In the genomic region with DNA sequence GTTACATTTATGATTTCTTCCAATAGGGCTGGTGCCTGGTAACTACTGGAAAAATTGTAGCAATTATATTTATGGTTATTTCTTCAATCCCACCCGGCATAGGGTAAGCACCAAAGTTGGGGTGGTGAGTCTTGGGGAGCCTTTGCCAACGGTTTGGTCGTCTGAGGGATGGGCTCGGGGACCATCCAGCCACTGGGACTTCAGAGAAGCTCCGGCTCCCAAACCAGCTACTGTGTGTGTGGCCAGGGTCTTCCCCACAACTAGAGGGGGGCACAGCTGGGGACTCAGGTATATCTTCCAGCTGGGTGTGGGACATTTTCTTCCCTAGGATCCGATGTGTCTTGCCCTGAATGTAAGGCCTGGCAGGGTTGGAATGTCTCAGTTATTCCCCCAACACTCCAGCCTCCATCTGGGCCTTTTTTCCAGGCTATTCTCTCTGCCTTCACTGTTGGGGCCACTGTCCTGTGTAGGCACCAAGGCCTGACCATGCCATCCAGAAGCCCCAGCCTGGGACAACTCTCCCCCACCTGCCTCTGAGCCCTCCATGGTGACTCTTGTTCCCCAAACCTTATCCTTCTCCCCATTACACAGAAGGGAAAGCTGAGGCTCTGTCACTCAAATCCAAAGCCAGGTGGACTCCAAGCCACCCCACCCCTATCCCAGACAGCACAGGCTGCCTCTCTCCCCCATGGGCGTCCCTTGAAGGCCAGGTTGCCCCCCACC, we compare ENCODE assay signal across 9 cellular contexts. TPM values are rescaled to one million over a fixed set of nuclear protein-coding genes. Genes with fewer than 3 reads are reported as not detected.
DNase-seq lines count a peak whose midpoint lies in the region; ATAC-seq and TF ChIP-seq lines count a peak whose summit lies in the region.
"Had no signal": no experiment of that assay in that cellular context is flagged by ENCODE, and none has a peak within 500 bp of the region (broad histone marks: within the 10 kb centered on the region; RNA-seq: fewer than 3 reads in every experiment).

No MANE protein-coding gene starts in this region.

- peaks cover 3% of the 10 kb centered on the region for H3K36me3 ChIP-seq in CD4-positive, CD25-positive, alpha-beta regulatory T cell (ENCODE audit: control insufficient read depth, insufficient read depth, low read length)
- H3K36me3 ChIP-seq in H7 (replicated peaks; ENCODE audit: control insufficient read depth, insufficient read depth, low read length) (peaks cover 1% of the 10 kb centered on the region), breast epithelium (peaks cover 6% of the 10 kb centered on the region), neutrophil (peaks cover 25% of the 10 kb centered on the region)
- no peaks in the 10 kb centered on the region for H3K36me3 ChIP-seq in effector memory CD4-positive, alpha-beta T cell (ENCODE audit: control insufficient read depth, insufficient read depth, low read length)

- no peaks in the 10 kb centered on the region for H3K9me3 ChIP-seq in CD4-positive, CD25-positive, alpha-beta regulatory T cell (ENCODE audit: control insufficient read depth in 2 of 2, low read length in 2 of 2)
- no peaks in the 10 kb centered on the region for H3K9me3 ChIP-seq in breast epithelium
- H3K9me3 ChIP-seq in neutrophil, result no peaks in the 10 kb centered on the region
- H3K9me3 ChIP-seq in effector memory CD4-positive, alpha-beta T cell (ENCODE audit: control insufficient read depth, low read length), result no peaks in the 10 kb centered on the region

- H3K36me3 Mint-ChIP-seq in CD4-positive, CD25-positive, alpha-beta regulatory T cell, result peaks cover 5% of the 10 kb centered on the region

- H3K27ac ChIP-seq in CD4-positive, CD25-positive, alpha-beta regulatory T cell (ENCODE audit: insufficient read depth, low read length, poor library complexity, severe bottlenecking), result no peak overlapping the region
- H3K27ac ChIP-seq in breast epithelium (peak overlapping the region; percentile 76 to 80), neutrophil (peak overlapping the region; percentile 98)
- no peak overlapping the region for H3K27ac ChIP-seq in effector memory CD4-positive, alpha-beta T cell (ENCODE audit: insufficient read depth, low read length, poor library complexity, severe bottlenecking)

- H3K9me3 Mint-ChIP-seq in CD4-positive, CD25-positive, alpha-beta regulatory T cell, result no peaks in the 10 kb centered on the region

- no peaks in the 10 kb centered on the region for H3K27me3 Mint-ChIP-seq in CD4-positive, CD25-positive, alpha-beta regulatory T cell

- H3K4me3 ChIP-seq in CD4-positive, CD25-positive, alpha-beta regulatory T cell (ENCODE audit: low read depth, low read length), result no peak overlapping the region
- H3K4me3 ChIP-seq in H7 (ENCODE audit: insufficient read depth, low read depth, low read length) (no peak overlapping the region), breast epithelium (no peak overlapping the region), neutrophil (ENCODE audit: low read depth in 1 of 2, low read length in 1 of 2) (peak overlapping the region; percentile 73 to 84)
- no peak overlapping the region for H3K4me3 ChIP-seq in effector memory CD4-positive, alpha-beta T cell (ENCODE audit: insufficient read depth, low read depth, low read length, poor library complexity, severe bottlenecking)

- ATAC-seq in CD4-positive, CD25-positive, alpha-beta regulatory T cell (ENCODE audit: low read depth in 2 of 2), result no peak
- no peak for ATAC-seq in GM21619 (IDR thresholded peaks at IDR 0.05; ENCODE audit: unreplicated experiment)

- intact Hi-C loops in breast epithelium (cut with DNase I; ENCODE audit: low total_unique reads), result no loop called here

- peak overlapping the region; percentile 14 to 87 (median 81) for H3K27ac Mint-ChIP-seq in CD4-positive, CD25-positive, alpha-beta regulatory T cell

- in situ Hi-C loops in GM13976 (cut with MboI; ENCODE audit: low sequenced_read_pairs, unreplicated experiment), result no loop called here

- H3K27me3 ChIP-seq in CD4-positive, CD25-positive, alpha-beta regulatory T cell (ENCODE audit: control insufficient read depth, insufficient read depth, low read length), result no peaks in the 10 kb centered on the region
- H3K27me3 ChIP-seq in H7 (ENCODE audit: control insufficient read depth, insufficient read depth, low read length) (peaks cover 16% of the 10 kb centered on the region), breast epithelium (no peaks in the 10 kb centered on the region), neutrophil (peaks cover 19% of the 10 kb centered on the region)
- H3K27me3 ChIP-seq in effector memory CD4-positive, alpha-beta T cell (replicated peaks; ENCODE audit: control insufficient read depth, insufficient read depth, low read length, poor library complexity, severe bottlenecking), result no peaks in the 10 kb centered on the region

- H3K4me3 Mint-ChIP-seq in CD4-positive, CD25-positive, alpha-beta regulatory T cell, result peak overlapping the region; percentile 52 to 69 (median 64)

- peaks cover 3 to 25% (median 13%) of the 10 kb centered on the region in 4 donors for H3K4me1 Mint-ChIP-seq in CD4-positive, CD25-positive, alpha-beta regulatory T cell

- TF ChIP-seq POLR2A in breast epithelium (IDR thresholded peaks at IDR 0.05), result no peak

- H3K4me1 ChIP-seq in CD4-positive, CD25-positive, alpha-beta regulatory T cell (ENCODE audit: control insufficient read depth, insufficient read depth, low read length, poor library complexity, severe bottlenecking), result peaks cover 8% of the 10 kb centered on the region
- H3K4me1 ChIP-seq in breast epithelium (no peaks in the 10 kb centered on the region), neutrophil (ENCODE audit: control insufficient read depth in 1 of 2, insufficient read depth in 1 of 2, low read depth in 1 of 2, low read length in 1 of 2) (peaks cover 76 to 89% of the 10 kb centered on the region in 2 experiments)
- peaks cover 4% of the 10 kb centered on the region for H3K4me1 ChIP-seq in effector memory CD4-positive, alpha-beta T cell (ENCODE audit: control insufficient read depth, insufficient read depth, low read length, poor library complexity, severe bottlenecking)

- DNase-seq in CD4-positive, CD25-positive, alpha-beta regulatory T cell, result no peak
- DNase-seq in H7 (peak; percentile 39), breast epithelium (ENCODE audit: low spot score in 2 of 2) (no peak), NOMO-1 treated with dmso at 0.1 percent for 144 hours (lab: John Stamatoyannopoulos, UW; ENCODE audit: unreplicated experiment) (no peak), GM13976 (ENCODE audit: low spot score) (no peak)
- DNase-seq in effector memory CD4-positive, alpha-beta T cell, result no peak
- DNase-seq: islet precursor cell had no signal

- TF ChIP-seq CTCF in breast epithelium (IDR thresholded peaks at IDR 0.05) (no peak), neutrophil (IDR thresholded peaks at IDR 0.05) (no peak), GM13976 (IDR thresholded peaks at IDR 0.05; ENCODE audit: borderline replicate concordance, control extremely low read depth, extremely low read depth, insufficient read depth, missing control alignments) (no peak)

RNA-seq across cellular contexts. Expression of gene IFI30, which starts 1.1 kb away (rescaled TPM):
- total RNA-seq in CD4-positive, CD25-positive, alpha-beta regulatory T cell, result 2.3 TPM
- polyA plus RNA-seq in CD4-positive, CD25-positive, alpha-beta regulatory T cell, result 10 to 100 TPM in 2 of 4 donors, 1 to 10 TPM in 2; 7.1 to 17.8 (median 9.7) TPM
- 47.3 and 53.4 TPM in 2 replicates for total RNA-seq in H7 (2014; rRNA removed; shearing (Covaris generic))
- total RNA-seq in breast epithelium, result 100 to 1,000 TPM in 1 of 3 donors, 10 to 100 TPM in 2; 50.1 to 103 (median 91.6) TPM

RNA-seq across cellular contexts. Expression of gene PIK3R2, which starts 19.5 kb away (rescaled TPM):
- 9.4 TPM for total RNA-seq in CD4-positive, CD25-positive, alpha-beta regulatory T cell
- 1 to 10 TPM in 2 of 4 donors, under 1 TPM in 2; 0.42 to 3.6 (median 2.0) TPM for polyA plus RNA-seq in CD4-positive, CD25-positive, alpha-beta regulatory T cell
- total RNA-seq in H7 (2014; rRNA removed; shearing (Covaris generic)), result 26.7 and 29.0 TPM in 2 replicates
- 10 to 100 TPM in 1 of 3 donors, 1 to 10 TPM in 2; 8.6 to 12.1 (median 8.8) TPM for total RNA-seq in breast epithelium

RNA-seq across cellular contexts. Expression of gene MPV17L2, which starts 20.5 kb away (rescaled TPM):
- 5.5 TPM for total RNA-seq in CD4-positive, CD25-positive, alpha-beta regulatory T cell
- 10 to 100 TPM; 11.3 to 20.8 (median 13.9) TPM for polyA plus RNA-seq in CD4-positive, CD25-positive, alpha-beta regulatory T cell
- 29.2 and 45.0 TPM in 2 replicates for total RNA-seq in H7 (2014; rRNA removed; shearing (Covaris generic))
- total RNA-seq in breast epithelium, result 10 to 100 TPM; 24.3 to 41.3 (median 37.1) TPM

RNA-seq across cellular contexts. Expression of gene RAB3A, which starts 31.4 kb away (rescaled TPM):
- total RNA-seq in CD4-positive, CD25-positive, alpha-beta regulatory T cell, result 5.1 TPM
- 1 to 10 TPM in 2 of 4 donors, under 1 TPM in 2; 0.87 to 1.6 (median 1.2) TPM for polyA plus RNA-seq in CD4-positive, CD25-positive, alpha-beta regulatory T cell
- 6.1 and 8.6 TPM in 2 replicates for total RNA-seq in H7 (2014; rRNA removed; shearing (Covaris generic))
- 1 to 10 TPM in 2 of 3 donors, under 1 TPM in 1; 0.66 to 1.2 (median 1.1) TPM for total RNA-seq in breast epithelium

RNA-seq across cellular contexts. Expression of gene PDE4C, which starts 53.7 kb away (rescaled TPM):
- not detected for total RNA-seq in CD4-positive, CD25-positive, alpha-beta regulatory T cell
- not detected for polyA plus RNA-seq in CD4-positive, CD25-positive, alpha-beta regulatory T cell
- 0.52 and 1.4 TPM in 2 replicates for total RNA-seq in H7 (2014; rRNA removed; shearing (Covaris generic))
- total RNA-seq in breast epithelium, result 1 to 10 TPM in 1 of 3 donors, under 1 TPM in 1, not detected in 1; 0.33 to 1.3 TPM

Comparison
In these comparisons a context has a peak if more than half of its experiments do, and no peak if none do; other contexts are left out.
1. H3K27ac ChIP-seq: peak in breast epithelium (2 of 2) and neutrophil (single experiment); none in CD4-positive, CD25-positive, alpha-beta regulatory T cell (single experiment) and effector memory CD4-positive, alpha-beta T cell (single experiment).
2. H3K4me3 ChIP-seq: peak in neutrophil (2 of 2); none in CD4-positive, CD25-positive, alpha-beta regulatory T cell (single experiment), H7 (single experiment), breast epithelium (0 of 3) and effector memory CD4-positive, alpha-beta T cell (single experiment).
3. RNA of gene IFI30, which starts 1.1 kb away (total RNA-seq): 50.1 to 103 TPM in breast epithelium and 47.3 to 53.4 TPM in H7; 2.3 TPM in CD4-positive, CD25-positive, alpha-beta regulatory T cell (single experiment); every median in the first group is over 10 times any median in the second.